In genomic region chr15:86772369-86773059, GRCh38 we compare ENCODE assay signal across 19 cellular contexts.
DNase-seq lines count a peak whose midpoint lies in the region; ATAC-seq, FAIRE-seq and TF ChIP-seq lines count a peak whose summit lies in the region.
"Had no signal": no experiment of that assay in that cellular context is flagged by ENCODE, and none has a peak within 500 bp of the region (broad histone marks: within the 10 kb centered on the region; RNA-seq: fewer than 3 reads in every experiment).

No MANE protein-coding gene starts in this region.

- H4K20me1 ChIP-seq in astrocyte (ENCODE audit: insufficient read depth, low read length), result no peaks in the 10 kb centered on the region
- no peaks in the 10 kb centered on the region for H4K20me1 ChIP-seq in Karpas-422 (ENCODE audit: insufficient read depth, low read depth, low read length)

- POLR2A ChIA-PET in Caco-2 (lab: Charles Lee), result no interaction called here

- no peak overlapping the region for H2BK12ac ChIP-seq in trophoblast cell (ENCODE audit: low read length)

- no CpG with 5 or more reads among the region's 3 CpGs for WGBS in trophoblast cell (ENCODE audit: extremely low coverage, insufficient coverage, insufficient read length)

- CTCF ChIA-PET in Caco-2 (lab: Charles Lee), result interaction anchor here (0.6 kb wide), 1 partner anchor 152 kb away, joined by 3 read pairs; no protein-coding TSS in a partner anchor

- no peaks in the 10 kb centered on the region for H3K79me2 ChIP-seq in astrocyte (ENCODE audit: insufficient read depth, low read length)
- no peaks in the 10 kb centered on the region for H3K79me2 ChIP-seq in trophoblast cell (ENCODE audit: control insufficient read depth, insufficient read depth, low read length, poor library complexity)
- no peaks in the 10 kb centered on the region for H3K79me2 ChIP-seq in Karpas-422 (ENCODE audit: low read length)

- H3K36me3 Mint-ChIP-seq in Caco-2 (ENCODE audit: insufficient read depth, unreplicated experiment) (no peaks in the 10 kb centered on the region), astrocyte (ENCODE audit: low read depth, unreplicated experiment) (no peaks in the 10 kb centered on the region), mesothelial cell of epicardium (no peaks in the 10 kb centered on the region)

- H3K9me2 ChIP-seq in Karpas-422 (replicated peaks; ENCODE audit: insufficient read depth, low read length), result no peaks in the 10 kb centered on the region

- FAIRE-seq in astrocyte (lab: Jason Lieb, UNC), result no peak
- FAIRE-seq: A204.1, GM12891, GM18507 had no signal

- no peak overlapping the region for H3K4ac ChIP-seq in trophoblast cell (ENCODE audit: low read depth, low read length)

- H3K9me3 Mint-ChIP-seq in Caco-2 (ENCODE audit: unreplicated experiment) (no peaks in the 10 kb centered on the region), astrocyte (ENCODE audit: unreplicated experiment) (peaks cover 1% of the 10 kb centered on the region), mesothelial cell of epicardium (no peaks in the 10 kb centered on the region)
- H3K9me3 Mint-ChIP-seq: GM23338 had no signal

- DNase-seq in Caco-2 (peak; percentile 70 to 74), astrocyte (ENCODE audit: low read depth) (peak; percentile 40), left colon (no peak), trophoblast cell (peak; percentile 35 to 89), Karpas-422 (no peak), mesothelial cell of epicardium (ENCODE audit: low spot score in 2 of 2, unreplicated experiment in 2 of 2) (no peak), NCI-H345 treated with DMSO at 0.1 percent for 48 hours (lab: John Stamatoyannopoulos, UW; ENCODE audit: unreplicated experiment) (no peak)
- DNase-seq: GF-D8, KG1, NCI-H1092, NCI-H2081 treated with DMSO at 0.1 percent for 48 hours, NCI-H524 had no signal

- H3K9ac ChIP-seq in astrocyte (ENCODE audit: low read length) (no peak overlapping the region), trophoblast cell (ENCODE audit: low read length) (no peak overlapping the region), Karpas-422 (ENCODE audit: low read length) (no peak overlapping the region)

- H3K27me3 ChIP-seq in Caco-2 (replicated peaks; ENCODE audit: control insufficient read depth, insufficient read depth, low read length) (no peaks in the 10 kb centered on the region), astrocyte (ENCODE audit: insufficient read depth, low read length) (no peaks in the 10 kb centered on the region), trophoblast cell (ENCODE audit: insufficient read depth, low read length) (no peaks in the 10 kb centered on the region), Karpas-422 (ENCODE audit: low read length) (no peaks in the 10 kb centered on the region; the same call in 1 of the 2 replicates)

- TF ChIP-seq CTCF in Caco-2 (IDR thresholded peaks at IDR 0.05; ENCODE audit: insufficient read depth in 1 of 2, low read depth in 1 of 2, low read length in 1 of 2, severe bottlenecking in 1 of 2, unreplicated experiment in 1 of 2) (no peak), astrocyte (IDR thresholded peaks at IDR 0.05; ENCODE audit: insufficient read depth, low read depth, low read length) (no peak), mesothelial cell of epicardium (IDR thresholded peaks at IDR 0.05; ENCODE audit: unreplicated experiment) (no peak)

- H3K27ac ChIP-seq in astrocyte (ENCODE audit: low read depth, low read length) (no peak overlapping the region), trophoblast cell (ENCODE audit: low read depth, low read length) (no peak overlapping the region), Karpas-422 (ENCODE audit: low read length) (no peak overlapping the region)
- H3K27ac ChIP-seq: C4-2B had no signal

- H3K23ac ChIP-seq in trophoblast cell (ENCODE audit: low read length), result no peak overlapping the region

- no TSS peak for BruUV-seq in Caco-2 (replicated peaks; lab: Mats Ljungman, UMichigan)

- H3K4me3 Mint-ChIP-seq in Caco-2 (ENCODE audit: unreplicated experiment), result peak overlapping the region; percentile 0
- no peak overlapping the region for H3K4me3 Mint-ChIP-seq in astrocyte (ENCODE audit: unreplicated experiment)
- H3K4me3 Mint-ChIP-seq in mesothelial cell of epicardium, result no peak overlapping the region
- H3K4me3 Mint-ChIP-seq: GM23338 had no signal

- peak; percentile 95 for ATAC-seq in left colon
- ATAC-seq in HG03108 (IDR thresholded peaks at IDR 0.05; ENCODE audit: unreplicated experiment), result no peak
- ATAC-seq: GM23338, Right ventricle myocardium inferior had no signal

- H3K36me3 ChIP-seq in Caco-2 (ENCODE audit: control insufficient read depth, insufficient read depth, low read length), result no peaks in the 10 kb centered on the region
- no peaks in the 10 kb centered on the region for H3K36me3 ChIP-seq in astrocyte (ENCODE audit: insufficient read depth, low read length)
- H3K36me3 ChIP-seq in trophoblast cell (ENCODE audit: control insufficient read depth in 1 of 2, insufficient read depth in 2 of 2, low read length in 2 of 2), result no peaks in the 10 kb centered on the region
- no peaks in the 10 kb centered on the region for H3K36me3 ChIP-seq in Karpas-422 (ENCODE audit: insufficient read depth, low read length)

- H3K27ac Mint-ChIP-seq in Caco-2 (ENCODE audit: unreplicated experiment) (peak overlapping the region; percentile 45), astrocyte (ENCODE audit: unreplicated experiment) (no peak overlapping the region), mesothelial cell of epicardium (no peak overlapping the region)
- H3K27ac Mint-ChIP-seq: GM23338 had no signal

- H2AK5ac ChIP-seq in trophoblast cell (ENCODE audit: low read length), result no peak overlapping the region

- H3K4me2 ChIP-seq in astrocyte (ENCODE audit: low read length) (no peak overlapping the region), trophoblast cell (ENCODE audit: low read length) (no peak overlapping the region), Karpas-422 (ENCODE audit: low read depth, low read length, poor library complexity, severe bottlenecking) (no peak overlapping the region)
- H3K4me2 ChIP-seq: GM23338 had no signal

- intact Hi-C loops in Caco-2 (cut with micrococcal nuclease; ENCODE audit: unreplicated experiment), result loop anchor here (10.0 kb wide), 1 partner anchor 148 kb away; no protein-coding TSS in a partner anchor
- intact Hi-C loops in left colon (cut with DNase I, micrococcal nuclease), result no loop called here

- no peak overlapping the region for H4K8ac ChIP-seq in trophoblast cell (ENCODE audit: low read depth, low read length)

- peaks cover 7% of the 10 kb centered on the region for H3K4me1 Mint-ChIP-seq in Caco-2 (ENCODE audit: low read depth, unreplicated experiment)
- peaks cover 4% of the 10 kb centered on the region for H3K4me1 Mint-ChIP-seq in astrocyte (ENCODE audit: low read depth, unreplicated experiment)
- peaks cover 8% of the 10 kb centered on the region for H3K4me1 Mint-ChIP-seq in mesothelial cell of epicardium
- H3K4me1 Mint-ChIP-seq: GM23338 had no signal

- no peak overlapping the region for H3K18ac ChIP-seq in trophoblast cell (ENCODE audit: low read length)

- no peak overlapping the region for H2BK120ac ChIP-seq in trophoblast cell (ENCODE audit: insufficient read depth, low read length, poor library complexity)

- H3K14ac ChIP-seq in trophoblast cell (ENCODE audit: low read length), result no peak overlapping the region

- no peak overlapping the region for H4K91ac ChIP-seq in trophoblast cell (ENCODE audit: low read depth, low read length)

- H4K12ac ChIP-seq in trophoblast cell (ENCODE audit: low read depth, low read length), result no peak overlapping the region

- H3K27me3 Mint-ChIP-seq in Caco-2 (ENCODE audit: insufficient read depth, unreplicated experiment) (no peaks in the 10 kb centered on the region), astrocyte (ENCODE audit: low read depth, unreplicated experiment) (no peaks in the 10 kb centered on the region), mesothelial cell of epicardium (ENCODE audit: low read depth) (no peaks in the 10 kb centered on the region)

- H3K9me3 ChIP-seq in Caco-2, result no peaks in the 10 kb centered on the region
- no peaks in the 10 kb centered on the region for H3K9me3 ChIP-seq in astrocyte (ENCODE audit: insufficient read depth, low read depth, low read length)
- H3K9me3 ChIP-seq in trophoblast cell (ENCODE audit: insufficient read depth, low read depth, low read length), result no peaks in the 10 kb centered on the region
- no peaks in the 10 kb centered on the region for H3K9me3 ChIP-seq in Karpas-422 (ENCODE audit: low read length)

- H2AFZ ChIP-seq in astrocyte (ENCODE audit: low read depth, low read length), result no peak overlapping the region
- no peak overlapping the region for H2AFZ ChIP-seq in trophoblast cell (ENCODE audit: insufficient read depth, low read length, poor library complexity)
- H2AFZ ChIP-seq in Karpas-422 (ENCODE audit: low read length), result no peak overlapping the region
- H2AFZ ChIP-seq: GM23338 had no signal

- H3K4me1 ChIP-seq in Caco-2 (peaks cover 27% of the 10 kb centered on the region), astrocyte (ENCODE audit: insufficient read depth, low read length) (no peaks in the 10 kb centered on the region), trophoblast cell (ENCODE audit: control insufficient read depth in 1 of 2, insufficient read depth in 2 of 2, low read length in 2 of 2) (peaks cover 0 to 3% of the 10 kb centered on the region in 2 experiments), Karpas-422 (ENCODE audit: low read length) (no peaks in the 10 kb centered on the region)

- no peaks in the 10 kb centered on the region for H3K79me1 ChIP-seq in trophoblast cell (ENCODE audit: low read length)

- no peak overlapping the region for H2BK5ac ChIP-seq in trophoblast cell (ENCODE audit: low read depth, low read length, poor library complexity)

- no peak overlapping the region for H3K4me3 ChIP-seq in Caco-2 (ENCODE audit: low read depth, low read length)
- no peak overlapping the region for H3K4me3 ChIP-seq in astrocyte (ENCODE audit: insufficient read depth, low read depth, low read length)
- H3K4me3 ChIP-seq in trophoblast cell (ENCODE audit: low read depth, low read length), result no peak overlapping the region
- H3K4me3 ChIP-seq in Karpas-422 (ENCODE audit: low read length), result no peak overlapping the region
- H3K4me3 ChIP-seq: GM23338 had no signal

Comparison
In these comparisons a context has a peak if more than half of its experiments do, and no peak if none do; other contexts are left out.
1. DNase-seq: peak in Caco-2 (2 of 2), astrocyte (single experiment) and trophoblast cell (2 of 2); none in left colon (0 of 2), Karpas-422 (single experiment), mesothelial cell of epicardium (0 of 2) and NCI-H345 treated with DMSO at 0.1 percent for 48 hours (single experiment).